8 cellular contexts compared by ENCODE assay signal in the genomic region with DNA sequence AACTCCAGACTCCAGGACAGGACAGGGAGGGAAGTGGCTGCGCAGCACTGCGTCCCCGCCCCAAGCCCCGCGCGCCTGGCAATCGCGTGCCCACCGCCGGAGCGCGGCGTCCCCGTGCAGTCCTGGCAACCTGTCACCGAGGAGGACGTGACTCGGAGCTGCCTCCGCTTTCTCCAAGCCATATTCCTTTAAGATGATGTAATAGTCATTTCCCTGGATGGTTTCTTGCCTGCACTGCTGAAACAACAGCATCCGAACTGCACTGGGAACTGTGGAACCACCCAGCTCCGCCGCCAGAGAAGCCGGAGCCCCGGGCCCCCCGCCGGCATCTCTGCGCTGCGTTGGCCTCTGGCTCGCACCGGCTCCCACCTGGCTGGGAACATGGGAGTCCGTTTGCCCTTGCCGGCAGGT. TPM values are rescaled to one million over a fixed set of nuclear protein-coding genes. Genes with fewer than 3 reads are reported as not detected.
DNase-seq lines count a peak whose midpoint lies in the region; ATAC-seq and TF ChIP-seq lines count a peak whose summit lies in the region.

No MANE protein-coding gene starts in this region.

- CTCF ChIA-PET in WTC11 (lab: Charles Lee) = interaction anchor here (1.2 to 2.4 kb wide), 7 partner anchors 19 to 282 kb away, joined by 3 to 10 read pairs (median 5); no protein-coding TSS in a partner anchor

- ATAC-seq in WTC11 = peak; percentile 85
- ATAC-seq in naive thymus-derived CD8-positive, alpha-beta T cell = no peak
- no peak for ATAC-seq in HG03378 (IDR thresholded peaks at IDR 0.05; ENCODE audit: unreplicated experiment)
- no peak for ATAC-seq in HG03469 (IDR thresholded peaks at IDR 0.05; ENCODE audit: unreplicated experiment)

- DNase-seq in HFFc6 (peak; percentile 51), WTC11 (ENCODE audit: low spot score) (peak; percentile 66), iPS DF 6.9 (ENCODE audit: low read depth, low spot score) (no peak), stromal cell of bone marrow (ENCODE audit: low read depth) (peak; percentile 45), cortex of kidney (lab: John Stamatoyannopoulos, UW) (no peak)
- no peak for DNase-seq in naive thymus-derived CD8-positive, alpha-beta T cell

- POLR2A ChIA-PET in WTC11 (lab: Charles Lee) = no interaction called here
- POLR2A ChIA-PET in naive thymus-derived CD8-positive, alpha-beta T cell (lab: Charles Lee) = interaction anchor here (1.0 kb wide), 1 partner anchor 801 kb away, joined by 3 read pairs; no protein-coding TSS in a partner anchor

- no CpG with 5 or more reads among the region's 31 CpGs for WGBS in iPS DF 6.9 (ENCODE audit: insufficient coverage, insufficient read length)

- peak overlapping the region; percentile 48 for H3K4me3 ChIP-seq in iPS DF 6.9 (ENCODE audit: low read length)

- no peaks in the 10 kb centered on the region for H3K27me3 Mint-ChIP-seq in HFFc6 (ENCODE audit: insufficient read depth)
- H3K27me3 Mint-ChIP-seq in WTC11 (ENCODE audit: low read depth) = peaks cover 40% of the 10 kb centered on the region
- H3K27me3 Mint-ChIP-seq in naive thymus-derived CD8-positive, alpha-beta T cell = peaks cover 37 to 76% (median 50%) of the 10 kb centered on the region in 5 donors

- H3K9me3 ChIP-seq in iPS DF 6.9 (ENCODE audit: control insufficient read depth, insufficient read depth, low read length) = no peaks in the 10 kb centered on the region

- H3K36me3 Mint-ChIP-seq in HFFc6 (ENCODE audit: low read depth) = no peaks in the 10 kb centered on the region
- H3K36me3 Mint-ChIP-seq in WTC11 = no peaks in the 10 kb centered on the region
- H3K36me3 Mint-ChIP-seq in naive thymus-derived CD8-positive, alpha-beta T cell = no peaks in the 10 kb centered on the region

- peak overlapping the region; percentile 87 for H3K4me3 Mint-ChIP-seq in HFFc6
- H3K4me3 Mint-ChIP-seq in WTC11 = peak overlapping the region; percentile 64
- peak overlapping the region in 1 of 10 donors; percentile 27 for H3K4me3 Mint-ChIP-seq in naive thymus-derived CD8-positive, alpha-beta T cell

- H3K27ac ChIP-seq in iPS DF 6.9 (ENCODE audit: low read length) = no peak overlapping the region

- no peaks in the 10 kb centered on the region for H3K36me3 ChIP-seq in iPS DF 6.9 (ENCODE audit: control insufficient read depth, insufficient read depth, low read length)

- peaks cover 55% of the 10 kb centered on the region for H3K4me1 Mint-ChIP-seq in HFFc6 (ENCODE audit: low read depth)
- H3K4me1 Mint-ChIP-seq in WTC11 = peaks cover 12% of the 10 kb centered on the region
- peaks cover 0 to 12% (median 2%) of the 10 kb centered on the region in 4 donors for H3K4me1 Mint-ChIP-seq in naive thymus-derived CD8-positive, alpha-beta T cell

- H3K27me3 ChIP-seq in iPS DF 6.9 (ENCODE audit: control insufficient read depth, insufficient read depth, low read length) = no peaks in the 10 kb centered on the region; the same call in 1 of the 2 replicates

- no peaks in the 10 kb centered on the region for H3K9me3 Mint-ChIP-seq in HFFc6
- no peaks in the 10 kb centered on the region for H3K9me3 Mint-ChIP-seq in WTC11
- H3K9me3 Mint-ChIP-seq in naive thymus-derived CD8-positive, alpha-beta T cell = no peaks in the 10 kb centered on the region

- TF ChIP-seq CTCF in HFFc6 (IDR thresholded peaks at IDR 0.05) = no peak
- no peak for TF ChIP-seq CTCF in WTC11 (IDR thresholded peaks at IDR 0.05)

- peak overlapping the region; percentile 39; the same call in 1 of the 2 replicates for H3K27ac Mint-ChIP-seq in HFFc6
- H3K27ac Mint-ChIP-seq in WTC11 = no peak overlapping the region
- H3K27ac Mint-ChIP-seq in naive thymus-derived CD8-positive, alpha-beta T cell = peak overlapping the region in 1 of 10 donors; percentile 42

- no peaks in the 10 kb centered on the region; the same call in 1 of the 2 replicates for H3K4me1 ChIP-seq in iPS DF 6.9 (ENCODE audit: control insufficient read depth, insufficient read depth, low read length)

TF ChIP-seq in WTC11, 78 proteins besides CTCF, POLR2A, EP300 and RAD21:
- TF ChIP-seq, protein P1, sequence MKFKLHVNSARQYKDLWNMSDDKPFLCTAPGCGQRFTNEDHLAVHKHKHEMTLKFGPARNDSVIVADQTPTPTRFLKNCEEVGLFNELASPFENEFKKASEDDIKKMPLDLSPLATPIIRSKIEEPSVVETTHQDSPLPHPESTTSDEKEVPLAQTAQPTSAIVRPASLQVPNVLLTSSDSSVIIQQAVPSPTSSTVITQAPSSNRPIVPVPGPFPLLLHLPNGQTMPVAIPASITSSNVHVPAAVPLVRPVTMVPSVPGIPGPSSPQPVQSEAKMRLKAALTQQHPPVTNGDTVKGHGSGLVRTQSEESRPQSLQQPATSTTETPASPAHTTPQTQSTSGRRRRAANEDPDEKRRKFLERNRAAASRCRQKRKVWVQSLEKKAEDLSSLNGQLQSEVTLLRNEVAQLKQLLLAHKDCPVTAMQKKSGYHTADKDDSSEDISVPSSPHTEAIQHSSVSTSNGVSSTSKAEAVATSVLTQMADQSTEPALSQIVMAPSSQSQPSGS (CRISPR knock-in tag; IDR thresholded peaks at IDR 0.05; ENCODE audit: borderline replicate concordance, low read depth) = no peak
- TF ChIP-seq, protein P2, sequence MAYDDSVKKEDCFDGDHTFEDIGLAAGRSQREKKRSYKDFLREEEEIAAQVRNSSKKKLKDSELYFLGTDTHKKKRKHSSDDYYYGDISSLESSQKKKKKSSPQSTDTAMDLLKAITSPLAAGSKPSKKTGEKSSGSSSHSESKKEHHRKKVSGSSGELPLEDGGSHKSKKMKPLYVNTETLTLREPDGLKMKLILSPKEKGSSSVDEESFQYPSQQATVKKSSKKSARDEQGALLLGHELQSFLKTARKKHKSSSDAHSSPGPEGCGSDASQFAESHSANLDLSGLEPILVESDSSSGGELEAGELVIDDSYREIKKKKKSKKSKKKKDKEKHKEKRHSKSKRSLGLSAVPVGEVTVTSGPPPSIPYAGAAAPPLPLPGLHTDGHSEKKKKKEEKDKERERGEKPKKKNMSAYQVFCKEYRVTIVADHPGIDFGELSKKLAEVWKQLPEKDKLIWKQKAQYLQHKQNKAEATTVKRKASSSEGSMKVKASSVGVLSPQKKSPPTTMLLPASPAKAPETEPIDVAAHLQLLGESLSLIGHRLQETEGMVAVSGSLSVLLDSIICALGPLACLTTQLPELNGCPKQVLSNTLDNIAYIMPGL (CRISPR knock-in tag; IDR thresholded peaks at IDR 0.05) = 0 out of 2 replicates have a peak, but pooled peaks have one; percentile 7
- TF ChIP-seq, protein P3, sequence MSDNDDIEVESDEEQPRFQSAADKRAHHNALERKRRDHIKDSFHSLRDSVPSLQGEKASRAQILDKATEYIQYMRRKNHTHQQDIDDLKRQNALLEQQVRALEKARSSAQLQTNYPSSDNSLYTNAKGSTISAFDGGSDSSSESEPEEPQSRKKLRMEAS (CRISPR knock-in tag; IDR thresholded peaks at IDR 0.05) = peak; percentile 40; the same call in 1 of the 2 replicates
- TF ChIP-seq NR1H2 (CRISPR knock-in tag; IDR thresholded peaks at IDR 0.05) (no peak), FOXP1 (CRISPR knock-in tag; IDR thresholded peaks at IDR 0.05; ENCODE audit: borderline replicate concordance) (peak; percentile 45; the same call in 1 of the 2 replicates)

RNA-seq across cellular contexts. Expression of a gene that starts 34.5 kb away (rescaled TPM):
- 1 to 10 TPM; 1.5 to 3.6 (median 3.0) TPM for total RNA-seq in HFFc6 (2021; fragmentation: NEBNext Ultra II Directional; extraction: Animal tissue kit (Norgen Biotek cat#: 25700))
- total RNA-seq in WTC11 (2021) = 0.20 to 0.73 TPM (median 0.34 TPM) in 3 replicates
- under 1 TPM; 0.13 to 0.27 TPM for total RNA-seq in naive thymus-derived CD8-positive, alpha-beta T cell
- not detected for polyA plus RNA-seq in naive thymus-derived CD8-positive, alpha-beta T cell

RNA-seq across cellular contexts. Expression of a gene that starts 34.7 kb away (rescaled TPM):
- total RNA-seq in HFFc6 (2021; fragmentation: NEBNext Ultra II Directional; extraction: Animal tissue kit (Norgen Biotek cat#: 25700)) = 100 to 1,000 TPM; 147 to 170 (median 166) TPM
- 33.8 to 39.2 TPM (median 37.7 TPM) in 3 replicates for total RNA-seq in WTC11 (2021)
- total RNA-seq in naive thymus-derived CD8-positive, alpha-beta T cell = 10 to 100 TPM; 37.1 to 39.3 TPM
- 10 to 100 TPM; 53.4 to 62.2 (median 55.5) TPM for polyA plus RNA-seq in naive thymus-derived CD8-positive, alpha-beta T cell

Comparison
In these comparisons a context has a peak if more than half of its experiments do, and no peak if none do; other contexts are left out.
1. DNase-seq: peak in HFFc6 (single experiment), WTC11 (single experiment) and stromal cell of bone marrow (single experiment); none in iPS DF 6.9 (single experiment), cortex of kidney (single experiment) and naive thymus-derived CD8-positive, alpha-beta T cell (0 of 10).